ENCODE assay signal across 25 cellular contexts in the genomic region with DNA sequence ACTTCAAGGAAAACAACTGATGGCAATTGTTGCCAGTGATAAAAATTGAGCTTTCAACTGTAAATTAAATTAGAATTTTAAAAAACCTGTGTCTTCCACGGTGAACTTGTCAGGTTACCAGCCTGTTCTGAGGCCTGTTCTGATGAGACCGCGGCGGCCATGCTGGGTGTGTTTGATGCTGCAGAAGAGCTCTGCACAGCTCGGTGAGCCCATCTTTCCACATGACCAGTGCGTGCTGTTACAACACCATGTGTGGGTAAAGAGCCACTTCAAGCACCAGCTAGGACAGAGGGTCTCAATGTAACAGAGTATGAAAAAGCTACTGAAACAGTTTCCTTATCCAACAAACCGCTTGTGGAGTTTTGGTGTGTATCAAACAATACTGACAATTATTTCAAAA.
"Had no signal": no experiment of that assay in that cellular context is flagged by ENCODE, and none has a peak within 500 bp of the region (broad histone marks: within the 10 kb centered on the region; RNA-seq: fewer than 3 reads in every experiment).

No MANE protein-coding gene starts in this region.

- H3K27ac ChIP-seq: left lung, lower lobe of right lung, pancreas, psoas muscle, skin epidermis, testis, tibial artery, upper lobe of right lung had no signal

- DNase-seq: hippocampal formation; kidney; left colon; left lung; lower lobe of right lung; mammary epithelial cell; mesenchymal stem cell; naive thymus-derived CD8-positive, alpha-beta T cell; nucleus accumbens; pancreas; psoas muscle; stimulated activated CD4-positive, alpha-beta T cell treated with anti-CD3 and anti-CD28 coated beads, Interleukin-12 subunit alpha, Interleukin-12 subunit beta, amount 100 ng/mL, for 4 hours; stimulated activated CD4-positive, alpha-beta T cell treated with anti-CD3 and anti-CD28 coated beads, Interleukin-15, amount 100 ng/mL, for 24 hours; stimulated activated CD4-positive, alpha-beta T cell treated with anti-CD3 and anti-CD28 coated beads, Interleukin-4, amount 100 ng/mL, for 4 hours; stimulated activated CD8-positive, alpha-beta memory T cell treated with anti-CD3 and anti-CD28 coated beads, Interleukin-4, amount 100 ng/mL, for 48 hours; stimulated activated naive CD4-positive, alpha-beta T cell treated with Interleukin-2 at 50 U/mL for 16 hours; stimulated activated naive CD8-positive, alpha-beta T cell treated with anti-CD3 and anti-CD28 coated beads, Interleukin-15, amount 100 ng/mL, for 72 hours; testis; tibial artery; trophoblast cell; upper lobe of right lung had no signal

- H3K36me3 ChIP-seq: left lung, lower lobe of right lung, pancreas, tibial artery, upper lobe of right lung had no signal

- ATAC-seq: left colon; left lung; lower lobe of right lung; naive thymus-derived CD8-positive, alpha-beta T cell; pancreas; psoas muscle; sciatic nerve; stimulated activated memory B cell treated with anti-CD40 and anti-IgM and Interleukin-4, amounts not matched to agents 10 μg/mL and 1 μg/mL and 100 μg/mL, for 72 hours; stimulated activated naive CD8-positive, alpha-beta T cell treated with anti-CD3 and anti-CD28 coated beads, Interleukin-15, amount 100 ng/mL, for 72 hours; upper lobe of right lung had no signal

- H3K4me3 ChIP-seq: left lung, lower lobe of right lung, pancreas, psoas muscle, skin epidermis, testis, tibial artery, upper lobe of right lung had no signal

- FAIRE-seq: kidney, pancreas, urothelium cell line had no signal

- H3K27me3 ChIP-seq: left lung, pancreas, testis, tibial artery, upper lobe of right lung had no signal

- H3K4me1 ChIP-seq: left lung, lower lobe of right lung, testis had no signal

- H3K9me3 ChIP-seq: left lung, lower lobe of right lung, pancreas, psoas muscle, testis, tibial artery, upper lobe of right lung had no signal
